In the genomic region with DNA sequence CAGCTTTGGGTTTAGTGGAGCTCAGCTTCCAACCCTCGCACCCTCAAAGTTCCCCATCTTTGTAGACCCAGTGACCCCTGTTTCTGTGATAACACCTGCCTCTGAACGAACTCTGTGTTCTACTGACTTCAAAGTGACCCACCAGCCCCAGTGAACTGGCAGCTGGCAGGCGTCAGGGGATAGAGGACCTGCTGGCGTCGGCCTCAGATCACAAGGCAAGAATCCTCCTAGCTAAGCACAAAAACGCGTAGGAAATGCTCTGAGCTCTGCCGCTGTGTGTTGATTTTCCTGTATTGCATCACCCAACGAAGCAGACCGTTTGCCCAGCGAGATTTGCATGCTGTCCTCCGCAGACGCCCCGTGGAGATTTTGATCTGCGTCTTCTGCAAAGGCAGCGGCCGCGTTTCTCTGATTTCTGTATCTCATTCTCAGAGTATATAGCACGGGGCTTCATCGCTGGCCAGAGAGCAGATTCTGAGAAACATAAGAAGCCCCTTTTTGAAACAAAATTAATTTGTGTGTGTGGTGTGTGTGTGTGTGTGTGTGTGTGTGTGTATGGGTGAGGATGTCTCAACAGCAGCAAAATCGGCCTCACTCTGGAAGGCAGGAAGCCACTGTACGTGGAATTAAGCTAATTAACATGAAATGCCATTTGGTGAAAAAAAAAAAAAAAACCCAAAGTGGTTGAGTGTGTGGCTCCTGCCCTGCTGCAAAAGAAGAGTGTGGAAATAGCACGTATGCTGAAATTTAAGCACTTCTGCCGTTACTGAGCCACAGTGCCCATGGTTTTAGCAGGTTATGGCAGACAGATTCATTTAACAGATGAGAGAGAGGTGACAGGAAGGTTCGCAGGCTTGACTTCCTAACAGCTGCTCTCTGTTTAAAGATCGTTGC, we compare ENCODE assay signal across 8 cellular contexts. TPM values are rescaled to one million over a fixed set of nuclear protein-coding genes. Genes with fewer than 3 reads are reported as not detected.
DNase-seq lines count a peak whose midpoint lies in the region; ATAC-seq and TF ChIP-seq lines count a peak whose summit lies in the region.

No MANE protein-coding gene starts in this region.

- peak overlapping the region; percentile 99 for H3K27ac Mint-ChIP-seq in activated CD4-positive, alpha-beta T cell treated with anti-CD3 and anti-CD28 coated beads for 36 hours
- H3K27ac Mint-ChIP-seq in mesothelial cell of epicardium: peak overlapping the region; percentile 74

- H3K4me1 Mint-ChIP-seq in activated CD4-positive, alpha-beta T cell treated with anti-CD3 and anti-CD28 coated beads for 36 hours: peaks cover 65% of the 10 kb centered on the region
- peaks cover 4% of the 10 kb centered on the region for H3K4me1 Mint-ChIP-seq in mesothelial cell of epicardium

- POLR2A ChIA-PET in activated CD4-positive, alpha-beta T cell treated with anti-CD3 and anti-CD28 coated beads for 36 hours (lab: Charles Lee): no interaction called here

- CTCF ChIA-PET in activated CD4-positive, alpha-beta T cell treated with anti-CD3 and anti-CD28 coated beads for 36 hours (lab: Charles Lee): no interaction called here

- H3K9me3 Mint-ChIP-seq in activated CD4-positive, alpha-beta T cell treated with anti-CD3 and anti-CD28 coated beads for 36 hours (ENCODE audit: low read depth): peaks cover 13% of the 10 kb centered on the region
- H3K9me3 Mint-ChIP-seq in mesothelial cell of epicardium: peaks cover 26% of the 10 kb centered on the region

- DNase-seq in activated naive CD4-positive, alpha-beta T cell treated with Interleukin-2 at 50 U/mL for 16 hours: peak; percentile 79
- DNase-seq in activated naive CD4-positive, alpha-beta T cell (lab: John Stamatoyannopoulos, UW): no peak
- DNase-seq in activated CD4-positive, alpha-beta T cell treated with anti-CD3 and anti-CD28 coated beads for 36 hours: peak; percentile 87
- DNase-seq in effector CD4-positive, alpha-beta T cell: peak; percentile 64
- DNase-seq in mesothelial cell of epicardium (ENCODE audit: low spot score in 2 of 2, unreplicated experiment in 2 of 2) (peak in 1 of 2 experiments; percentile 51), NCI-H82 treated with DMSO at 0.1 percent for 48 hours (lab: John Stamatoyannopoulos, UW; ENCODE audit: unreplicated experiment) (no peak)
- DNase-seq in stimulated activated CD8-positive, alpha-beta memory T cell treated with anti-CD3 and anti-CD28 coated beads, Interleukin-7, amount 100 ng/mL, for 1 hour (ENCODE audit: low read depth in 2 of 2): peak; percentile 49 to 55

- no peaks in the 10 kb centered on the region for H3K27me3 Mint-ChIP-seq in activated CD4-positive, alpha-beta T cell treated with anti-CD3 and anti-CD28 coated beads for 36 hours
- peaks cover 3% of the 10 kb centered on the region for H3K27me3 Mint-ChIP-seq in mesothelial cell of epicardium (ENCODE audit: low read depth)

- TF ChIP-seq CTCF in mesothelial cell of epicardium (IDR thresholded peaks at IDR 0.05; ENCODE audit: unreplicated experiment): no peak

- intact Hi-C loops in activated CD4-positive, alpha-beta T cell treated with anti-CD3 and anti-CD28 coated beads for 36 hours (cut with DNase I, micrococcal nuclease): loop anchor here (1.0 to 5.0 kb wide), 8 partner anchors 14 to 55 kb away; a partner anchor contains a TSS

- peak overlapping the region; percentile 82 for H3K4me3 Mint-ChIP-seq in activated CD4-positive, alpha-beta T cell treated with anti-CD3 and anti-CD28 coated beads for 36 hours
- peak overlapping the region; percentile 59 for H3K4me3 Mint-ChIP-seq in mesothelial cell of epicardium

- peaks cover 37% of the 10 kb centered on the region for H3K36me3 Mint-ChIP-seq in activated CD4-positive, alpha-beta T cell treated with anti-CD3 and anti-CD28 coated beads for 36 hours (ENCODE audit: low read depth)
- no peaks in the 10 kb centered on the region for H3K36me3 Mint-ChIP-seq in mesothelial cell of epicardium

- ATAC-seq in HG03378 (IDR thresholded peaks at IDR 0.05; ENCODE audit: unreplicated experiment): peak; percentile 44
- ATAC-seq in activated CD4-positive, alpha-beta T cell treated with anti-CD3 and anti-CD28 coated beads for 36 hours: peak; percentile 73

RNA-seq across cellular contexts. Expression of a gene that starts 29.2 kb away (rescaled TPM):
- total RNA-seq in activated CD4-positive, alpha-beta T cell treated with anti-CD3 and anti-CD28 coated beads for 36 hours: 10 to 100 TPM; 33.9 to 38.3 TPM
- 30.1 to 31.9 TPM (median 31.2 TPM) in 3 replicates for total RNA-seq in mesothelial cell of epicardium

RNA-seq across cellular contexts. Expression of a gene that starts 55.1 kb away (rescaled TPM):
- 10 to 100 TPM; 19.8 to 21.2 TPM for total RNA-seq in activated CD4-positive, alpha-beta T cell treated with anti-CD3 and anti-CD28 coated beads for 36 hours
- not detected in 3 replicates for total RNA-seq in mesothelial cell of epicardium

Comparison
In these comparisons a context has a peak if more than half of its experiments do, and no peak if none do; other contexts are left out.
1. DNase-seq: peak in activated naive CD4-positive, alpha-beta T cell treated with Interleukin-2 at 50 U/mL for 16 hours (single experiment), activated CD4-positive, alpha-beta T cell treated with anti-CD3 and anti-CD28 coated beads for 36 hours (single experiment), effector CD4-positive, alpha-beta T cell (single experiment) and stimulated activated CD8-positive, alpha-beta memory T cell treated with anti-CD3 and anti-CD28 coated beads, Interleukin-7, amount 100 ng/mL, for 1 hour (2 of 2); none in activated naive CD4-positive, alpha-beta T cell (0 of 4) and NCI-H82 treated with DMSO at 0.1 percent for 48 hours (single experiment).
2. RNA of a gene that starts 55.1 kb away (total RNA-seq): 19.8 to 21.2 TPM in activated CD4-positive, alpha-beta T cell treated with anti-CD3 and anti-CD28 coated beads for 36 hours; not detected in mesothelial cell of epicardium; every median in the first group is over 10 times any median in the second.